Comparison of ENCODE assay signal across 1 cellular context in genomic region chr14:75278422-75279152, GRCh38.
TF ChIP-seq lines count a peak whose summit lies in the region.

TSS of gene FOS (plus strand) at chr14:75278828. CDS start at chr14:75278983, 155 bp downstream.

TF ChIP-seq in HepG2, 621 proteins besides CTCF, POLR2A, EP300 and RAD21 (continued from another document and continues in another):
- TF ChIP-seq, protein P1, sequence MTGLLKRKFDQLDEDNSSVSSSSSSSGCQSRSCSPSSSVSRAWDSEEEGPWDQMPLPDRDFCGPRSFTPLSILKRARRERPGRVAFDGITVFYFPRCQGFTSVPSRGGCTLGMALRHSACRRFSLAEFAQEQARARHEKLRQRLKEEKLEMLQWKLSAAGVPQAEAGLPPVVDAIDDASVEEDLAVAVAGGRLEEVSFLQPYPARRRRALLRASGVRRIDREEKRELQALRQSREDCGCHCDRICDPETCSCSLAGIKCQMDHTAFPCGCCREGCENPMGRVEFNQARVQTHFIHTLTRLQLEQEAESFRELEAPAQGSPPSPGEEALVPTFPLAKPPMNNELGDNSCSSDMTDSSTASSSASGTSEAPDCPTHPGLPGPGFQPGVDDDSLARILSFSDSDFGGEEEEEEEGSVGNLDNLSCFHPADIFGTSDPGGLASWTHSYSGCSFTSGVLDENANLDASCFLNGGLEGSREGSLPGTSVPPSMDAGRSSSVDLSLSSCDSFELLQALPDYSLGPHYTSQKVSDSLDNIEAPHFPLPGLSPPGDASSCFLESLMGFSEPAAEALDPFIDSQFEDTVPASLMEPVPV (CRISPR knock-in tag; IDR thresholded peaks at IDR 0.05): peak; percentile 95
- 0 out of 2 replicates have a peak, but pooled peaks have one; percentile 21 for TF ChIP-seq AHR (CRISPR knock-in tag; IDR thresholded peaks at IDR 0.05)
- no peak for TF ChIP-seq JUNB (CRISPR knock-in tag; IDR thresholded peaks at IDR 0.05; ENCODE audit: borderline replicate concordance)
- TF ChIP-seq ZBTB3 (CRISPR knock-in tag; IDR thresholded peaks at IDR 0.05; ENCODE audit: borderline replicate concordance, low read depth): no peak
- TF ChIP-seq SMAD9 (CRISPR knock-in tag; IDR thresholded peaks at IDR 0.05): no peak
- TF ChIP-seq, protein P2, sequence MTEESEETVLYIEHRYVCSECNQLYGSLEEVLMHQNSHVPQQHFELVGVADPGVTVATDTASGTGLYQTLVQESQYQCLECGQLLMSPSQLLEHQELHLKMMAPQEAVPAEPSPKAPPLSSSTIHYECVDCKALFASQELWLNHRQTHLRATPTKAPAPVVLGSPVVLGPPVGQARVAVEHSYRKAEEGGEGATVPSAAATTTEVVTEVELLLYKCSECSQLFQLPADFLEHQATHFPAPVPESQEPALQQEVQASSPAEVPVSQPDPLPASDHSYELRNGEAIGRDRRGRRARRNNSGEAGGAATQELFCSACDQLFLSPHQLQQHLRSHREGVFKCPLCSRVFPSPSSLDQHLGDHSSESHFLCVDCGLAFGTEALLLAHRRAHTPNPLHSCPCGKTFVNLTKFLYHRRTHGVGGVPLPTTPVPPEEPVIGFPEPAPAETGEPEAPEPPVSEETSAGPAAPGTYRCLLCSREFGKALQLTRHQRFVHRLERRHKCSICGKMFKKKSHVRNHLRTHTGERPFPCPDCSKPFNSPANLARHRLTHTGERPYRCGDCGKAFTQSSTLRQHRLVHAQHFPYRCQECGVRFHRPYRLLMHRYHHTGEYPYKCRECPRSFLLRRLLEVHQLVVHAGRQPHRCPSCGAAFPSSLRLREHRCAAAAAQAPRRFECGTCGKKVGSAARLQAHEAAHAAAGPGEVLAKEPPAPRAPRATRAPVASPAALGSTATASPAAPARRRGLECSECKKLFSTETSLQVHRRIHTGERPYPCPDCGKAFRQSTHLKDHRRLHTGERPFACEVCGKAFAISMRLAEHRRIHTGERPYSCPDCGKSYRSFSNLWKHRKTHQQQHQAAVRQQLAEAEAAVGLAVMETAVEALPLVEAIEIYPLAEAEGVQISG (CRISPR knock-in tag; IDR thresholded peaks at IDR 0.05): peak; percentile 63; the same call in 1 of the 2 replicates
- no peak for TF ChIP-seq ZNF260 (CRISPR knock-in tag; IDR thresholded peaks at IDR 0.05; ENCODE audit: borderline replicate concordance, low read depth)
- TF ChIP-seq HNF4A (CRISPR knock-in tag; IDR thresholded peaks at IDR 0.05): no peak
- TF ChIP-seq, protein P3, sequence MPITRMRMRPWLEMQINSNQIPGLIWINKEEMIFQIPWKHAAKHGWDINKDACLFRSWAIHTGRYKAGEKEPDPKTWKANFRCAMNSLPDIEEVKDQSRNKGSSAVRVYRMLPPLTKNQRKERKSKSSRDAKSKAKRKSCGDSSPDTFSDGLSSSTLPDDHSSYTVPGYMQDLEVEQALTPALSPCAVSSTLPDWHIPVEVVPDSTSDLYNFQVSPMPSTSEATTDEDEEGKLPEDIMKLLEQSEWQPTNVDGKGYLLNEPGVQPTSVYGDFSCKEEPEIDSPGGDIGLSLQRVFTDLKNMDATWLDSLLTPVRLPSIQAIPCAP (CRISPR knock-in tag; IDR thresholded peaks at IDR 0.05; ENCODE audit: low read depth): no peak
- TF ChIP-seq SP5 (CRISPR knock-in tag; IDR thresholded peaks at IDR 0.05; ENCODE audit: borderline replicate concordance, low read depth): no peak
- no peak for TF ChIP-seq TRIM24 (CRISPR knock-in tag; IDR thresholded peaks at IDR 0.05)
- TF ChIP-seq STAG1 (CRISPR knock-in tag; IDR thresholded peaks at IDR 0.05): no peak
- TF ChIP-seq AKNA (CRISPR knock-in tag; IDR thresholded peaks at IDR 0.05; ENCODE audit: borderline replicate concordance): no peak
- TF ChIP-seq ZNF780A (CRISPR knock-in tag; IDR thresholded peaks at IDR 0.05): no peak
- TF ChIP-seq GATA4 (IDR thresholded peaks at IDR 0.05; ENCODE audit: borderline replicate concordance, low read depth): peak; percentile 79; the same call in 1 of the 2 replicates
- peak; percentile 41; the same call in 1 of the 2 replicates for TF ChIP-seq CBFB (CRISPR knock-in tag; IDR thresholded peaks at IDR 0.05)
- no peak for TF ChIP-seq THAP11 (CRISPR knock-in tag; IDR thresholded peaks at IDR 0.05)
- TF ChIP-seq ZNF468 (CRISPR knock-in tag; IDR thresholded peaks at IDR 0.05): no peak
- TF ChIP-seq ZFP36L1 (CRISPR knock-in tag; IDR thresholded peaks at IDR 0.05): peak; percentile 19; the same call in 1 of the 2 replicates
- TF ChIP-seq CHCHD3 (CRISPR knock-in tag; IDR thresholded peaks at IDR 0.05): 0 out of 2 replicates have a peak, but pooled peaks have one; percentile 70
- no peak for TF ChIP-seq ZNF343 (CRISPR knock-in tag; IDR thresholded peaks at IDR 0.05)
- TF ChIP-seq E2F5 (CRISPR knock-in tag; conservative IDR thresholded peaks at IDR 0.05): no peak
- TF ChIP-seq ZSCAN29 (CRISPR knock-in tag; conservative IDR thresholded peaks at IDR 0.05): peak; percentile 44; the same call in 1 of the 2 replicates
- TF ChIP-seq HNRNPUL1 (IDR thresholded peaks at IDR 0.05; ENCODE audit: low read depth, low read length): no peak
- TF ChIP-seq SAFB2 (CRISPR knock-in tag; IDR thresholded peaks at IDR 0.05; ENCODE audit: borderline replicate concordance, low read depth): no peak
- TF ChIP-seq, protein P4, sequence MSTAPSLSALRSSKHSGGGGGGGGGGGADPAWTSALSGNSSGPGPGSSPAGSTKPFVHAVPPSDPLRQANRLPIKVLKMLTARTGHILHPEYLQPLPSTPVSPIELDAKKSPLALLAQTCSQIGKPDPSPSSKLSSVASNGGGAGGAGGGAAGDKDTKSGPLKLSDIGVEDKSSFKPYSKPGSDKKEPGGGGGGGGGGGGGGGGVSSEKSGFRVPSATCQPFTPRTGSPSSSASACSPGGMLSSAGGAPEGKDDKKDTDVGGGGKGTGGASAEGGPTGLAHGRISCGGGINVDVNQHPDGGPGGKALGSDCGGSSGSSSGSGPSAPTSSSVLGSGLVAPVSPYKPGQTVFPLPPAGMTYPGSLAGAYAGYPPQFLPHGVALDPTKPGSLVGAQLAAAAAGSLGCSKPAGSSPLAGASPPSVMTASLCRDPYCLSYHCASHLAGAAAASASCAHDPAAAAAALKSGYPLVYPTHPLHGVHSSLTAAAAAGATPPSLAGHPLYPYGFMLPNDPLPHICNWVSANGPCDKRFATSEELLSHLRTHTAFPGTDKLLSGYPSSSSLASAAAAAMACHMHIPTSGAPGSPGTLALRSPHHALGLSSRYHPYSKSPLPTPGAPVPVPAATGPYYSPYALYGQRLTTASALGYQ (CRISPR knock-in tag; IDR thresholded peaks at IDR 0.05): peak; percentile 23; the same call in 1 of the 2 replicates
- peak; percentile 99 for TF ChIP-seq POLR2AphosphoS2 (IDR thresholded peaks at IDR 0.05; ENCODE audit: low read depth, low read length)
- no peak for TF ChIP-seq TOPORS (CRISPR knock-in tag; IDR thresholded peaks at IDR 0.05)
- TF ChIP-seq, protein P5, sequence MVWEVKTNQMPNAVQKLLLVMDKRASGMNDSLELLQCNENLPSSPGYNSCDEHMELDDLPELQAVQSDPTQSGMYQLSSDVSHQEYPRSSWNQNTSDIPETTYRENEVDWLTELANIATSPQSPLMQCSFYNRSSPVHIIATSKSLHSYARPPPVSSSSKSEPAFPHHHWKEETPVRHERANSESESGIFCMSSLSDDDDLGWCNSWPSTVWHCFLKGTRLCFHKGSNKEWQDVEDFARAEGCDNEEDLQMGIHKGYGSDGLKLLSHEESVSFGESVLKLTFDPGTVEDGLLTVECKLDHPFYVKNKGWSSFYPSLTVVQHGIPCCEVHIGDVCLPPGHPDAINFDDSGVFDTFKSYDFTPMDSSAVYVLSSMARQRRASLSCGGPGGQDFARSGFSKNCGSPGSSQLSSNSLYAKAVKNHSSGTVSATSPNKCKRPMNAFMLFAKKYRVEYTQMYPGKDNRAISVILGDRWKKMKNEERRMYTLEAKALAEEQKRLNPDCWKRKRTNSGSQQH (CRISPR knock-in tag; IDR thresholded peaks at IDR 0.05; ENCODE audit: low read depth): peak; percentile 90
- TF ChIP-seq MZF1 (CRISPR knock-in tag; IDR thresholded peaks at IDR 0.05; ENCODE audit: borderline replicate concordance): no peak
- TF ChIP-seq ZNF773 (CRISPR knock-in tag; IDR thresholded peaks at IDR 0.05; ENCODE audit: borderline replicate concordance): no peak; the same call in 1 of the 2 replicates
- TF ChIP-seq REPIN1 (CRISPR knock-in tag; IDR thresholded peaks at IDR 0.05; ENCODE audit: borderline replicate concordance, low read depth): peak; percentile 63; the same call in 1 of the 2 replicates
- no peak for TF ChIP-seq RAD51 (IDR thresholded peaks at IDR 0.05; ENCODE audit: borderline replicate concordance)
- no peak for TF ChIP-seq ZNF460 (CRISPR knock-in tag; IDR thresholded peaks at IDR 0.05; ENCODE audit: borderline replicate concordance)
- no peak for TF ChIP-seq ZNF615 (CRISPR knock-in tag; IDR thresholded peaks at IDR 0.05; ENCODE audit: borderline replicate concordance)
- no peak; the same call in 1 of the 2 replicates for TF ChIP-seq ARNTL (CRISPR knock-in tag; IDR thresholded peaks at IDR 0.05)
- no peak for TF ChIP-seq AKAP8 (CRISPR knock-in tag; IDR thresholded peaks at IDR 0.05)
- no peak for TF ChIP-seq IKZF5 (CRISPR knock-in tag; IDR thresholded peaks at IDR 0.05)
- TF ChIP-seq KMT2B (CRISPR knock-in tag; IDR thresholded peaks at IDR 0.05): no peak
- peak; percentile 81 for TF ChIP-seq PHF21A (CRISPR knock-in tag; IDR thresholded peaks at IDR 0.05)
- no peak for TF ChIP-seq TERF1 (CRISPR knock-in tag; IDR thresholded peaks at IDR 0.05)
- no peak; the same call in 1 of the 2 replicates for TF ChIP-seq KAT7 (CRISPR knock-in tag; IDR thresholded peaks at IDR 0.05; ENCODE audit: borderline replicate concordance)
- no peak for TF ChIP-seq MIER2 (CRISPR knock-in tag; IDR thresholded peaks at IDR 0.05)
- TF ChIP-seq, protein P6, sequence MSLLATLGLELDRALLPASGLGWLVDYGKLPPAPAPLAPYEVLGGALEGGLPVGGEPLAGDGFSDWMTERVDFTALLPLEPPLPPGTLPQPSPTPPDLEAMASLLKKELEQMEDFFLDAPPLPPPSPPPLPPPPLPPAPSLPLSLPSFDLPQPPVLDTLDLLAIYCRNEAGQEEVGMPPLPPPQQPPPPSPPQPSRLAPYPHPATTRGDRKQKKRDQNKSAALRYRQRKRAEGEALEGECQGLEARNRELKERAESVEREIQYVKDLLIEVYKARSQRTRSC (CRISPR knock-in tag; IDR thresholded peaks at IDR 0.05; ENCODE audit: low read depth): no peak
- no peak for TF ChIP-seq JDP2 (CRISPR knock-in tag; IDR thresholded peaks at IDR 0.05; ENCODE audit: borderline replicate concordance)
- TF ChIP-seq ZBTB26 (CRISPR knock-in tag; IDR thresholded peaks at IDR 0.05; ENCODE audit: borderline replicate concordance): no peak; the same call in 1 of the 2 replicates
